ENCODE assay signal across 15 cellular contexts in the genomic region with DNA sequence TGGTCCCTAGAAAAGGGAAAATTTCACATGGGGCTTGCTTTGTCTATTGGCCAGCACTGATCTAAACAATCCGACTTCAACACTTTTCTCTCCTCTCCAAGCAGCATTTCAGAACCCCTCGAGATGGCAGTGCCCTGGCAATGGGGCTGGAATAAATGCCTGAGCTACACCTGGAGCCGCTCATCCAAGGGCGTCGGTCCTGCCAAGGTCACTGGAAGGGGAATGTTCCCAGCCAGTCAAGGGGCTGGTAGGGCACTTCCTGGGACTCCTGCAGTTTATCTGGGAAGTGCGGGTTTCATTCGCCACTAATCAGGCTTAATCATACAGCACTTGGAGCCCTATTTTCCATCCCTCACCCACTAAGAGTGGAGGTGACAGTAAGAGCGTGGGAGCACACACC. TPM values are rescaled to one million over a fixed set of nuclear protein-coding genes. Genes with fewer than 3 reads are reported as not detected.
DNase-seq lines count a peak whose midpoint lies in the region; ATAC-seq and TF ChIP-seq lines count a peak whose summit lies in the region.
"Had no signal": no experiment of that assay in that cellular context is flagged by ENCODE, and none has a peak within 500 bp of the region (broad histone marks: within the 10 kb centered on the region; RNA-seq: fewer than 3 reads in every experiment).

No MANE protein-coding gene starts in this region.

- no peak overlapping the region for H3K4me2 ChIP-seq in mammary epithelial cell (ENCODE audit: insufficient read depth, low read depth, low read length)
- H3K4me2 ChIP-seq: A549, GM23338 had no signal

- H3K27ac Mint-ChIP-seq in endodermal cell, result peak overlapping the region; percentile 26
- no peak overlapping the region for H3K27ac Mint-ChIP-seq in natural killer cell treated with Interleukin-12 subunit alpha and Interleukin-12 subunit beta and Interleukin-15 and Interleukin-18, amount 100 ng/mL, for 72 hours
- H3K27ac Mint-ChIP-seq: GM23338 had no signal

- H3K27ac ChIP-seq in breast epithelium, result no peak overlapping the region
- H3K27ac ChIP-seq in mammary epithelial cell (ENCODE audit: insufficient read depth, low read depth, low read length), result no peak overlapping the region
- no peak overlapping the region for H3K27ac ChIP-seq in endodermal cell (ENCODE audit: low read depth, low read length)
- H3K27ac ChIP-seq in upper lobe of right lung, result no peak overlapping the region
- H3K27ac ChIP-seq: A549, C4-2B had no signal

- peaks cover 44% of the 10 kb centered on the region for H3K36me3 Mint-ChIP-seq in endodermal cell (ENCODE audit: low read depth)
- peaks cover 5% of the 10 kb centered on the region for H3K36me3 Mint-ChIP-seq in natural killer cell treated with Interleukin-12 subunit alpha and Interleukin-12 subunit beta and Interleukin-15 and Interleukin-18, amount 100 ng/mL, for 72 hours

- TF ChIP-seq POLR2A in breast epithelium (IDR thresholded peaks at IDR 0.05), result no peak

- H4K20me1 ChIP-seq in mammary epithelial cell (ENCODE audit: insufficient read depth, low read length), result peaks cover 2% of the 10 kb centered on the region

- H3K27me3 ChIP-seq in breast epithelium (no peaks in the 10 kb centered on the region), mammary epithelial cell (ENCODE audit: insufficient read depth, low read length) (no peaks in the 10 kb centered on the region), endodermal cell (ENCODE audit: control insufficient read depth, insufficient read depth, low read length, poor library complexity, severe bottlenecking) (no peaks in the 10 kb centered on the region), upper lobe of right lung (no peaks in the 10 kb centered on the region)
- H3K27me3 ChIP-seq: BE2C had no signal

- H3K9ac ChIP-seq in mammary epithelial cell (ENCODE audit: insufficient read depth, low read length), result no peak overlapping the region
- H3K9ac ChIP-seq in endodermal cell (ENCODE audit: extremely low read depth, low read length, poor library complexity, severe bottlenecking), result no peak overlapping the region

- H3K4me1 ChIP-seq in breast epithelium (no peaks in the 10 kb centered on the region), mammary epithelial cell (ENCODE audit: insufficient read depth, low read length) (peaks cover 4% of the 10 kb centered on the region), endodermal cell (ENCODE audit: control insufficient read depth, insufficient read depth, low read length) (no peaks in the 10 kb centered on the region), upper lobe of right lung (no peaks in the 10 kb centered on the region)
- H3K4me1 ChIP-seq: A549, BE2C had no signal

- intact Hi-C loops in breast epithelium (cut with DNase I; ENCODE audit: low total_unique reads) (loop anchor here (10.0 kb wide), 1 partner anchor 213 kb away; no protein-coding TSS in a partner anchor), mammary epithelial cell (cut with micrococcal nuclease) (no loop called here), upper lobe of right lung (cut with DNase I) (loop anchor here (10.0 kb wide), 1 partner anchor 213 kb away; no protein-coding TSS in a partner anchor), left cardiac atrium (cut with DNase I) (loop anchor here (10.0 kb wide), 3 partner anchors 213 to 523 kb away; partner anchors contain the start of genes NECAB2 (in 1 of the 2) and TAF1C (in 1 of the 2))

- CTCF ChIA-PET in mammary epithelial cell (lab: Charles Lee; ENCODE audit: low non-redundant PET), result no interaction called here

- H3K9me3 Mint-ChIP-seq in endodermal cell, result peaks cover 6% of the 10 kb centered on the region
- no peaks in the 10 kb centered on the region for H3K9me3 Mint-ChIP-seq in natural killer cell treated with Interleukin-12 subunit alpha and Interleukin-12 subunit beta and Interleukin-15 and Interleukin-18, amount 100 ng/mL, for 72 hours
- H3K9me3 Mint-ChIP-seq: CD4-positive, alpha-beta memory T cell had no signal

- H3K36me3 ChIP-seq in breast epithelium (no peaks in the 10 kb centered on the region), mammary epithelial cell (ENCODE audit: insufficient read depth, low read length) (peaks cover 50% of the 10 kb centered on the region), endodermal cell (ENCODE audit: control insufficient read depth, insufficient read depth, low read length) (peaks cover 39% of the 10 kb centered on the region), upper lobe of right lung (peaks cover 38% of the 10 kb centered on the region)
- H3K36me3 ChIP-seq: BE2C had no signal

- H3K79me2 ChIP-seq in mammary epithelial cell (ENCODE audit: insufficient read depth, low read length), result peaks cover 59% of the 10 kb centered on the region

- H3K4me3 ChIP-seq in breast epithelium (no peak overlapping the region), mammary epithelial cell (replicated peaks in 1 of 3; ENCODE audit: insufficient read depth in 1 of 3, low read depth in 2 of 3, low read length in 3 of 3) (no peak overlapping the region), endodermal cell (ENCODE audit: low read length) (no peak overlapping the region), upper lobe of right lung (no peak overlapping the region)
- H3K4me3 ChIP-seq: A549, GM23338 had no signal

- H2AFZ ChIP-seq in mammary epithelial cell (ENCODE audit: low read depth, low read length), result no peak overlapping the region
- H2AFZ ChIP-seq: GM23338 had no signal

- in situ Hi-C loops in mammary epithelial cell (cut with MboI; ENCODE audit: low sequenced_read_pairs in 2 of 2), result loop anchor here in 1 of 2 donors (25.0 kb wide), 2 partner anchors 200 to 400 kb away; partner anchors contain the start of gene WFDC1

- no peak overlapping the region for H3K4me3 Mint-ChIP-seq in endodermal cell
- no peak overlapping the region for H3K4me3 Mint-ChIP-seq in natural killer cell treated with Interleukin-12 subunit alpha and Interleukin-12 subunit beta and Interleukin-15 and Interleukin-18, amount 100 ng/mL, for 72 hours
- H3K4me3 Mint-ChIP-seq: CD4-positive, alpha-beta memory T cell; GM23338 had no signal

- DNase-seq in breast epithelium (ENCODE audit: low spot score in 2 of 2), result peak; percentile 7 to 28
- DNase-seq in mammary epithelial cell, result no peak
- DNase-seq in endodermal cell, result no peak
- DNase-seq in mesenteric fat pad (ENCODE audit: low spot score), result peak; percentile 28
- peak; percentile 28 for DNase-seq in upper lobe of right lung
- no peak for DNase-seq in natural killer cell treated with Interleukin-12 subunit alpha and Interleukin-12 subunit beta and Interleukin-15 and Interleukin-18, amount 100 ng/mL, for 72 hours (ENCODE audit: low spot score)
- DNase-seq in left cardiac atrium, result no peak
- DNase-seq: BE2C; CD4-positive, alpha-beta memory T cell; DMS79 treated with DMSO at 0.1 percent for 48 hours; EL had no signal

- dilution Hi-C loops in mammary epithelial cell (cut with HindIII; ENCODE audit: low sequenced_read_pairs), result loop anchor here (5.0 kb wide), 1 partner anchor 75 kb away; no protein-coding TSS in a partner anchor

- WGBS in mammary epithelial cell (ENCODE audit: low coverage, missing lambda C conversion rate), result 97% methylated on average over 8 of the region's 8 CpGs
- 92 to 93% methylated on average over 6 to 8 of the region's 8 CpGs for WGBS in endodermal cell (ENCODE audit: insufficient coverage in 1 of 2, insufficient read length in 1 of 2), 2 experiments

- TF ChIP-seq CTCF in breast epithelium (IDR thresholded peaks at IDR 0.05) (no peak), mammary epithelial cell (conservative IDR thresholded peaks at IDR 0.05 in 1 of 2, IDR thresholded peaks at IDR 0.05 in 1 of 2; ENCODE audit: extremely low read depth in 1 of 2, insufficient read depth in 1 of 2, low read depth in 1 of 2, low read length in 2 of 2) (no peak), endodermal cell (conservative IDR thresholded peaks at IDR 0.05) (no peak), upper lobe of right lung (IDR thresholded peaks at IDR 0.05) (no peak)

- no peaks in the 10 kb centered on the region for H3K4me1 Mint-ChIP-seq in endodermal cell
- peaks cover 0 to 3% of the 10 kb centered on the region in 2 donors for H3K4me1 Mint-ChIP-seq in natural killer cell treated with Interleukin-12 subunit alpha and Interleukin-12 subunit beta and Interleukin-15 and Interleukin-18, amount 100 ng/mL, for 72 hours (ENCODE audit: low read depth in 2 of 2)
- H3K4me1 Mint-ChIP-seq: CD4-positive, alpha-beta memory T cell; GM23338 had no signal

- no peaks in the 10 kb centered on the region for H3K27me3 Mint-ChIP-seq in endodermal cell (ENCODE audit: insufficient read depth)
- no peaks in the 10 kb centered on the region for H3K27me3 Mint-ChIP-seq in natural killer cell treated with Interleukin-12 subunit alpha and Interleukin-12 subunit beta and Interleukin-15 and Interleukin-18, amount 100 ng/mL, for 72 hours
- H3K27me3 Mint-ChIP-seq: CD4-positive, alpha-beta memory T cell had no signal

- no TSS peak for BruUV-seq in mammary epithelial cell (replicated peaks; lab: Mats Ljungman, UMichigan)

- ATAC-seq in upper lobe of right lung (no peak), left cardiac atrium (no peak), HG03095 (IDR thresholded peaks at IDR 0.05; ENCODE audit: unreplicated experiment) (no peak)
- ATAC-seq in natural killer cell treated with Interleukin-12 subunit alpha and Interleukin-12 subunit beta and Interleukin-15 and Interleukin-18, amount 100 ng/mL, for 72 hours, result no peak
- ATAC-seq: A549, GM23338 had no signal

- no peaks in the 10 kb centered on the region for H3K9me3 ChIP-seq in breast epithelium
- no peaks in the 10 kb centered on the region for H3K9me3 ChIP-seq in mammary epithelial cell (replicated peaks; ENCODE audit: insufficient read depth, low read length)
- H3K9me3 ChIP-seq in endodermal cell (ENCODE audit: control insufficient read depth, low read length), result peaks cover 4% of the 10 kb centered on the region
- H3K9me3 ChIP-seq in upper lobe of right lung, result no peaks in the 10 kb centered on the region
- H3K9me3 ChIP-seq: A549, BE2C had no signal

RNA-seq across cellular contexts. Expression of gene MEAK7, which starts 17.1 kb away (rescaled TPM):
- total RNA-seq in breast epithelium, result 10 to 100 TPM in 2 of 3 donors, 1 to 10 TPM in 1; 8.8 to 38.1 (median 17.4) TPM
- 100 to 1,000 TPM in 1 of 2 donors, 10 to 100 TPM in 1; 73.5 to 107 TPM for total RNA-seq in mammary epithelial cell
- 67.1 TPM for polyA plus RNA-seq in mammary epithelial cell
- polyA minus RNA-seq in mammary epithelial cell, result 84.8 TPM
- 10 to 100 TPM; 30.3 to 34.9 TPM for total RNA-seq in endodermal cell
- 16.1 TPM for polyA plus RNA-seq in endodermal cell (2013, experiment 1 of 2)
- 12.1 TPM for polyA plus RNA-seq in endodermal cell (2013, experiment 2 of 2)
- 11.5 TPM for total RNA-seq in mesenteric fat pad
- total RNA-seq in upper lobe of right lung, result 10.8 TPM
- total RNA-seq in natural killer cell treated with Interleukin-12 subunit alpha and Interleukin-12 subunit beta and Interleukin-15 and Interleukin-18, amount 100 ng/mL, for 72 hours, result 10 to 100 TPM in 1 of 2 donors, 1 to 10 TPM in 1; 9.4 to 10.0 TPM
- total RNA-seq in left cardiac atrium, result 1 to 10 TPM; 5.2 to 6.7 TPM

Comparison
In these comparisons a context has a peak if more than half of its experiments do, and no peak if none do; other contexts are left out.
1. DNase-seq: peak in breast epithelium (2 of 2), mesenteric fat pad (single experiment) and upper lobe of right lung (single experiment); none in mammary epithelial cell (single experiment), endodermal cell (single experiment), natural killer cell treated with Interleukin-12 subunit alpha and Interleukin-12 subunit beta and Interleukin-15 and Interleukin-18, amount 100 ng/mL, for 72 hours (single experiment) and left cardiac atrium (single experiment).